8 cellular contexts compared by ENCODE assay signal in the genomic region with DNA sequence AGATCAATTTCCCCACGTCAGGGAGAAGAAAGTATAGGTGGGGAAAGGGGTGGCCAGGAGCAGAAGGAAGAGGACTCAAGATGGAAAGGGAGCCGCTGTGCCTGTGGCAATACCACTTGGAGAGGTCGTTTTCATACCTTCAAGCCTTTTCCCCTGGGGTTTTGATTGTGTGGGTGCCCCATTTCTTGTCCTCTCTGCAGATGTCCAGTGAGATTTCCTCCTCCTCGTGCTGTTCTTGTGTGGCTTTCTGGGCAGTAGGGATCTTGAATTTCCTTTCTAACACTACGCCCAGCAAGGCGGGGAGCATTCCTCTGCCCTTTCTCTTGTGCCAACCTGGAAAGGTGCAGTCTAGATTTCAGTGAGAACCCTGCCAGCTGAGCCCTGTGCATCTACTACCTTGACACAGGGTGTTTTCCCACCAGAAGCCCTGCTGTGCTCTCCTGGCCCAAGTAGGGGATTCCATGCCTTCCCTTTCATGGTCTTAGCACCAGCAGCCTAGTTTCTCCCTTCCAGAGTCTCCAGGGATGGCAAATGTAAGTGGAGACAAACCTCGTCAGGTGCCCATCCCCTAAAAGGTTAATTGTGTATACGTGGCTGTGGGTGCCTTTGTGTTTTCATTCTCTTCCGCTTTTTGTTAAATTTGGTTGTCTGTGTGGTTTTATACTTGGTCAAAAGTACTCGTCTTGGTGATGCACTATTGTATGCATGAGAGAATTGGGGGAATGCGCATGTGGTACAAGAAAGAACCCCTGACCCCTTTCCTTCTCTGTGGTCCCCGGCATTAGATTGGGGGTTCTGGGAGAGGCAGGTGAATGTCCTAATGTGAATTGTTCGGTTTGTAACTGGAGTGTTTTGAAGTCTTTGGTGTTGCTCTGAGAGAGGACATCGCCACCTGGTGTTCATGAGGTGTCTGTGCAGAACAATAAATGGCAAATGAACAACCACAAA.
DNase-seq lines count a peak whose midpoint lies in the region; TF ChIP-seq lines count a peak whose summit lies in the region.

No MANE protein-coding gene starts in this region.

- H3K4me3 ChIP-seq in HAP-1 (no peak overlapping the region), brain microvascular endothelial cell (ENCODE audit: low read depth, low read length) (no peak overlapping the region), kidney epithelial cell (ENCODE audit: low read depth, low read length) (no peak overlapping the region)

- DNase-seq in NCI-H2081 (lab: John Stamatoyannopoulos, UW): peak; percentile 1 to 12
- DNase-seq in NCI-H2081 treated with DMSO at 0.1 percent for 48 hours (lab: John Stamatoyannopoulos, UW): no peak
- peak; percentile 39 to 50 for DNase-seq in HAP-1 (ENCODE audit: low spot score in 2 of 2)
- peak; percentile 35 for DNase-seq in M059J (ENCODE audit: low read depth)
- peak; percentile 61 for DNase-seq in SW480 (ENCODE audit: low spot score)
- peak; percentile 55 for DNase-seq in brain microvascular endothelial cell
- no peak for DNase-seq in kidney epithelial cell (ENCODE audit: low read depth)
- peak; percentile 6 to 25 (median 7) for DNase-seq in stimulated activated CD4-positive, alpha-beta T cell treated with anti-CD3 and anti-CD28 coated beads, TNF-alpha, amount 100 ng/mL, for 48 hours (ENCODE audit: low read depth in 3 of 3)

- peak; percentile 84 for TF ChIP-seq CTCF in brain microvascular endothelial cell (IDR thresholded peaks at IDR 0.05; ENCODE audit: low read depth, low read length, missing control alignments)
- TF ChIP-seq CTCF in kidney epithelial cell (IDR thresholded peaks at IDR 0.05; ENCODE audit: insufficient read depth, low read length, poor library complexity, severe bottlenecking): peak; percentile 76

- H3K27me3 ChIP-seq in HAP-1 (ENCODE audit: low read depth) (no peaks in the 10 kb centered on the region), brain microvascular endothelial cell (replicated peaks) (no peaks in the 10 kb centered on the region), kidney epithelial cell (ENCODE audit: control insufficient read depth, insufficient read depth, low read length) (no peaks in the 10 kb centered on the region)

- in situ Hi-C loops in HAP-1 (cut with MboI; ENCODE audit: low sequenced_read_pairs) (no loop called here), brain microvascular endothelial cell (cut with HindIII; ENCODE audit: low pct_ligation_motif_present, low sequenced_read_pairs) (no loop called here)

- no peaks in the 10 kb centered on the region for H3K9me3 ChIP-seq in HAP-1

- no peaks in the 10 kb centered on the region for H3K36me3 ChIP-seq in HAP-1 (replicated peaks)
- H3K36me3 ChIP-seq in brain microvascular endothelial cell (replicated peaks): no peaks in the 10 kb centered on the region
- no peaks in the 10 kb centered on the region for H3K36me3 ChIP-seq in kidney epithelial cell (ENCODE audit: control insufficient read depth, insufficient read depth, low read length)

- H3K27ac ChIP-seq in brain microvascular endothelial cell: no peak overlapping the region

- no peaks in the 10 kb centered on the region for H3K4me1 ChIP-seq in HAP-1

Comparison
In these comparisons a context has a peak if more than half of its experiments do, and no peak if none do; other contexts are left out.
1. DNase-seq: peak in NCI-H2081 (2 of 2), HAP-1 (2 of 2), M059J (single experiment), SW480 (single experiment), brain microvascular endothelial cell (single experiment) and stimulated activated CD4-positive, alpha-beta T cell treated with anti-CD3 and anti-CD28 coated beads, TNF-alpha, amount 100 ng/mL, for 48 hours (3 of 3); none in NCI-H2081 treated with DMSO at 0.1 percent for 48 hours (single experiment) and kidney epithelial cell (single experiment).